1 cellular context compared by ENCODE assay signal in genomic region chr13:44918323-44919102, GRCh38.
A peak's percentile ranks its signal among the peaks of the same experiment; 100 is the strongest.
TF ChIP-seq lines count a peak whose summit lies in the region.

No MANE protein-coding gene starts in this region.

TF ChIP-seq in HepG2, 621 proteins besides CTCF, POLR2A, EP300 and RAD21 (continued from another document and continues in another):
- peak; percentile 15; the same call in 1 of the 2 replicates for TF ChIP-seq ZNF737 (CRISPR knock-in tag; IDR thresholded peaks at IDR 0.05; ENCODE audit: borderline replicate concordance)
- TF ChIP-seq FOXA1 (IDR thresholded peaks at IDR 0.05): no peak
- TF ChIP-seq FOXA1 (CRISPR knock-in tag; IDR thresholded peaks at IDR 0.05): peak; percentile 44; the same call in 1 of the 2 replicates
- no peak for TF ChIP-seq ARID3A (IDR thresholded peaks at IDR 0.05; ENCODE audit: low read depth, low read length)
- TF ChIP-seq, protein P1, sequence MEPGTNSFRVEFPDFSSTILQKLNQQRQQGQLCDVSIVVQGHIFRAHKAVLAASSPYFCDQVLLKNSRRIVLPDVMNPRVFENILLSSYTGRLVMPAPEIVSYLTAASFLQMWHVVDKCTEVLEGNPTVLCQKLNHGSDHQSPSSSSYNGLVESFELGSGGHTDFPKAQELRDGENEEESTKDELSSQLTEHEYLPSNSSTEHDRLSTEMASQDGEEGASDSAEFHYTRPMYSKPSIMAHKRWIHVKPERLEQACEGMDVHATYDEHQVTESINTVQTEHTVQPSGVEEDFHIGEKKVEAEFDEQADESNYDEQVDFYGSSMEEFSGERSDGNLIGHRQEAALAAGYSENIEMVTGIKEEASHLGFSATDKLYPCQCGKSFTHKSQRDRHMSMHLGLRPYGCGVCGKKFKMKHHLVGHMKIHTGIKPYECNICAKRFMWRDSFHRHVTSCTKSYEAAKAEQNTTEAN (CRISPR knock-in tag; conservative IDR thresholded peaks at IDR 0.05): no peak; the same call in 1 of the 2 replicates
- peak; percentile 81; the same call in 1 of the 2 replicates for TF ChIP-seq ZMYM3 (CRISPR knock-in tag; IDR thresholded peaks at IDR 0.05)
- TF ChIP-seq ARID2 (CRISPR knock-in tag; IDR thresholded peaks at IDR 0.05; ENCODE audit: borderline replicate concordance): peak; percentile 79; the same call in 1 of the 2 replicates
- 0 out of 2 replicates have a peak, but pooled peaks have one; percentile 40 for TF ChIP-seq ERF (CRISPR knock-in tag; IDR thresholded peaks at IDR 0.05)
- no peak for TF ChIP-seq PRDM10 (CRISPR knock-in tag; IDR thresholded peaks at IDR 0.05; ENCODE audit: low read depth)
- no peak for TF ChIP-seq ZNF660 (CRISPR knock-in tag; IDR thresholded peaks at IDR 0.05; ENCODE audit: borderline replicate concordance, low read depth)
- 0 out of 2 replicates have a peak, but pooled peaks have one; percentile 1 for TF ChIP-seq SOX13 (IDR thresholded peaks at IDR 0.05)
- no peak for TF ChIP-seq SOX13 (CRISPR knock-in tag; conservative IDR thresholded peaks at IDR 0.05 in 1 of 2, IDR thresholded peaks at IDR 0.05 in 1 of 2)
- TF ChIP-seq ZHX2 (IDR thresholded peaks at IDR 0.05; ENCODE audit: low read depth): peak; percentile 56; the same call in 1 of the 2 replicates
- no peak for TF ChIP-seq ZHX2 (CRISPR knock-in tag; IDR thresholded peaks at IDR 0.05; ENCODE audit: borderline replicate concordance)
- TF ChIP-seq FOSL1 (CRISPR knock-in tag; IDR thresholded peaks at IDR 0.05; ENCODE audit: borderline replicate concordance): peak; percentile 76
- TF ChIP-seq, protein P2, sequence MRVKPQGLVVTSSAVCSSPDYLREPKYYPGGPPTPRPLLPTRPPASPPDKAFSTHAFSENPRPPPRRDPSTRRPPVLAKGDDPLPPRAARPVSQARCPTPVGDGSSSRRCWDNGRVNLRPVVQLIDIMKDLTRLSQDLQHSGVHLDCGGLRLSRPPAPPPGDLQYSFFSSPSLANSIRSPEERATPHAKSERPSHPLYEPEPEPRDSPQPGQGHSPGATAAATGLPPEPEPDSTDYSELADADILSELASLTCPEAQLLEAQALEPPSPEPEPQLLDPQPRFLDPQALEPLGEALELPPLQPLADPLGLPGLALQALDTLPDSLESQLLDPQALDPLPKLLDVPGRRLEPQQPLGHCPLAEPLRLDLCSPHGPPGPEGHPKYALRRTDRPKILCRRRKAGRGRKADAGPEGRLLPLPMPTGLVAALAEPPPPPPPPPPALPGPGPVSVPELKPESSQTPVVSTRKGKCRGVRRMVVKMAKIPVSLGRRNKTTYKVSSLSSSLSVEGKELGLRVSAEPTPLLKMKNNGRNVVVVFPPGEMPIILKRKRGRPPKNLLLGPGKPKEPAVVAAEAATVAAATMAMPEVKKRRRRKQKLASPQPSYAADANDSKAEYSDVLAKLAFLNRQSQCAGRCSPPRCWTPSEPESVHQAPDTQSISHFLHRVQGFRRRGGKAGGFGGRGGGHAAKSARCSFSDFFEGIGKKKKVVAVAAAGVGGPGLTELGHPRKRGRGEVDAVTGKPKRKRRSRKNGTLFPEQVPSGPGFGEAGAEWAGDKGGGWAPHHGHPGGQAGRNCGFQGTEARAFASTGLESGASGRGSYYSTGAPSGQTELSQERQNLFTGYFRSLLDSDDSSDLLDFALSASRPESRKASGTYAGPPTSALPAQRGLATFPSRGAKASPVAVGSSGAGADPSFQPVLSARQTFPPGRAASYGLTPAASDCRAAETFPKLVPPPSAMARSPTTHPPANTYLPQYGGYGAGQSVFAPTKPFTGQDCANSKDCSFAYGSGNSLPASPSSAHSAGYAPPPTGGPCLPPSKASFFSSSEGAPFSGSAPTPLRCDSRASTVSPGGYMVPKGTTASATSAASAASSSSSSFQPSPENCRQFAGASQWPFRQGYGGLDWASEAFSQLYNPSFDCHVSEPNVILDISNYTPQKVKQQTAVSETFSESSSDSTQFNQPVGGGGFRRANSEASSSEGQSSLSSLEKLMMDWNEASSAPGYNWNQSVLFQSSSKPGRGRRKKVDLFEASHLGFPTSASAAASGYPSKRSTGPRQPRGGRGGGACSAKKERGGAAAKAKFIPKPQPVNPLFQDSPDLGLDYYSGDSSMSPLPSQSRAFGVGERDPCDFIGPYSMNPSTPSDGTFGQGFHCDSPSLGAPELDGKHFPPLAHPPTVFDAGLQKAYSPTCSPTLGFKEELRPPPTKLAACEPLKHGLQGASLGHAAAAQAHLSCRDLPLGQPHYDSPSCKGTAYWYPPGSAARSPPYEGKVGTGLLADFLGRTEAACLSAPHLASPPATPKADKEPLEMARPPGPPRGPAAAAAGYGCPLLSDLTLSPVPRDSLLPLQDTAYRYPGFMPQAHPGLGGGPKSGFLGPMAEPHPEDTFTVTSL (CRISPR knock-in tag; IDR thresholded peaks at IDR 0.05; ENCODE audit: borderline replicate concordance): 0 out of 2 replicates have a peak, but pooled peaks have one; percentile 9
- TF ChIP-seq WIZ (CRISPR knock-in tag; IDR thresholded peaks at IDR 0.05): 0 out of 2 replicates have a peak, but pooled peaks have one; percentile 41
- no peak for TF ChIP-seq ATAD3A (CRISPR knock-in tag; IDR thresholded peaks at IDR 0.05)
- peak; percentile 79 for TF ChIP-seq CREM (IDR thresholded peaks at IDR 0.05)
- TF ChIP-seq CREM (CRISPR knock-in tag; IDR thresholded peaks at IDR 0.05): no peak
- no peak for TF ChIP-seq IRF1 (CRISPR knock-in tag; IDR thresholded peaks at IDR 0.05; ENCODE audit: low read depth)
- TF ChIP-seq, protein P3, sequence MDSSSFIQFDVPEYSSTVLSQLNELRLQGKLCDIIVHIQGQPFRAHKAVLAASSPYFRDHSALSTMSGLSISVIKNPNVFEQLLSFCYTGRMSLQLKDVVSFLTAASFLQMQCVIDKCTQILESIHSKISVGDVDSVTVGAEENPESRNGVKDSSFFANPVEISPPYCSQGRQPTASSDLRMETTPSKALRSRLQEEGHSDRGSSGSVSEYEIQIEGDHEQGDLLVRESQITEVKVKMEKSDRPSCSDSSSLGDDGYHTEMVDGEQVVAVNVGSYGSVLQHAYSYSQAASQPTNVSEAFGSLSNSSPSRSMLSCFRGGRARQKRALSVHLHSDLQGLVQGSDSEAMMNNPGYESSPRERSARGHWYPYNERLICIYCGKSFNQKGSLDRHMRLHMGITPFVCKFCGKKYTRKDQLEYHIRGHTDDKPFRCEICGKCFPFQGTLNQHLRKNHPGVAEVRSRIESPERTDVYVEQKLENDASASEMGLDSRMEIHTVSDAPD (CRISPR knock-in tag; IDR thresholded peaks at IDR 0.05): peak; percentile 65; the same call in 1 of the 2 replicates
- TF ChIP-seq, protein P4, sequence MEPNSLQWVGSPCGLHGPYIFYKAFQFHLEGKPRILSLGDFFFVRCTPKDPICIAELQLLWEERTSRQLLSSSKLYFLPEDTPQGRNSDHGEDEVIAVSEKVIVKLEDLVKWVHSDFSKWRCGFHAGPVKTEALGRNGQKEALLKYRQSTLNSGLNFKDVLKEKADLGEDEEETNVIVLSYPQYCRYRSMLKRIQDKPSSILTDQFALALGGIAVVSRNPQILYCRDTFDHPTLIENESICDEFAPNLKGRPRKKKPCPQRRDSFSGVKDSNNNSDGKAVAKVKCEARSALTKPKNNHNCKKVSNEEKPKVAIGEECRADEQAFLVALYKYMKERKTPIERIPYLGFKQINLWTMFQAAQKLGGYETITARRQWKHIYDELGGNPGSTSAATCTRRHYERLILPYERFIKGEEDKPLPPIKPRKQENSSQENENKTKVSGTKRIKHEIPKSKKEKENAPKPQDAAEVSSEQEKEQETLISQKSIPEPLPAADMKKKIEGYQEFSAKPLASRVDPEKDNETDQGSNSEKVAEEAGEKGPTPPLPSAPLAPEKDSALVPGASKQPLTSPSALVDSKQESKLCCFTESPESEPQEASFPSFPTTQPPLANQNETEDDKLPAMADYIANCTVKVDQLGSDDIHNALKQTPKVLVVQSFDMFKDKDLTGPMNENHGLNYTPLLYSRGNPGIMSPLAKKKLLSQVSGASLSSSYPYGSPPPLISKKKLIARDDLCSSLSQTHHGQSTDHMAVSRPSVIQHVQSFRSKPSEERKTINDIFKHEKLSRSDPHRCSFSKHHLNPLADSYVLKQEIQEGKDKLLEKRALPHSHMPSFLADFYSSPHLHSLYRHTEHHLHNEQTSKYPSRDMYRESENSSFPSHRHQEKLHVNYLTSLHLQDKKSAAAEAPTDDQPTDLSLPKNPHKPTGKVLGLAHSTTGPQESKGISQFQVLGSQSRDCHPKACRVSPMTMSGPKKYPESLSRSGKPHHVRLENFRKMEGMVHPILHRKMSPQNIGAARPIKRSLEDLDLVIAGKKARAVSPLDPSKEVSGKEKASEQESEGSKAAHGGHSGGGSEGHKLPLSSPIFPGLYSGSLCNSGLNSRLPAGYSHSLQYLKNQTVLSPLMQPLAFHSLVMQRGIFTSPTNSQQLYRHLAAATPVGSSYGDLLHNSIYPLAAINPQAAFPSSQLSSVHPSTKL (CRISPR knock-in tag; IDR thresholded peaks at IDR 0.05): peak; percentile 25; the same call in 1 of the 2 replicates
